21 cellular contexts compared by ENCODE assay signal in genomic region chr3:57059416-57059815, GRCh38. TPM values are rescaled to one million over a fixed set of nuclear protein-coding genes. Genes with fewer than 3 reads are reported as not detected.
DNase-seq lines count a peak whose midpoint lies in the region; ATAC-seq and TF ChIP-seq lines count a peak whose summit lies in the region.
"Had no signal": no experiment of that assay in that cellular context is flagged by ENCODE, and none has a peak within 500 bp of the region (broad histone marks: within the 10 kb centered on the region; RNA-seq: fewer than 3 reads in every experiment).

No MANE protein-coding gene starts in this region.

- no TSS peak for BruUV-seq in mammary epithelial cell (replicated peaks; lab: Mats Ljungman, UMichigan)

- in situ Hi-C loops in mammary epithelial cell (cut with MboI; ENCODE audit: low sequenced_read_pairs in 2 of 2), result no loop called here

- no peak overlapping the region for H3K27ac ChIP-seq in mammary epithelial cell (ENCODE audit: insufficient read depth, low read depth, low read length)
- H3K27ac ChIP-seq: ascending aorta, gastrocnemius medialis had no signal

- H4K20me1 ChIP-seq in mammary epithelial cell (ENCODE audit: insufficient read depth, low read length), result no peaks in the 10 kb centered on the region

- ATAC-seq in activated B cell treated with CpG ODN at 0.5 μM for 24 hours (ENCODE audit: low read depth) (peak; percentile 28), memory B cell (ENCODE audit: low read depth) (peak; percentile 29)
- ATAC-seq: gastrocnemius medialis had no signal

- no peaks in the 10 kb centered on the region for H3K79me2 ChIP-seq in mammary epithelial cell (ENCODE audit: insufficient read depth, low read length)

- no peak for TF ChIP-seq CTCF in activated B cell treated with CpG ODN at 0.5 μM for 24 hours (IDR thresholded peaks at IDR 0.05)
- TF ChIP-seq CTCF in type B pancreatic cell (conservative IDR thresholded peaks at IDR 0.05), result no peak
- no peak for TF ChIP-seq CTCF in mammary epithelial cell (conservative IDR thresholded peaks at IDR 0.05 in 1 of 2, IDR thresholded peaks at IDR 0.05 in 1 of 2; ENCODE audit: extremely low read depth in 1 of 2, insufficient read depth in 1 of 2, low read depth in 1 of 2, low read length in 2 of 2)

- no peaks in the 10 kb centered on the region for H3K36me3 ChIP-seq in MG63
- H3K36me3 ChIP-seq in mammary epithelial cell (ENCODE audit: insufficient read depth, low read length), result no peaks in the 10 kb centered on the region
- H3K36me3 ChIP-seq: ascending aorta, gastrocnemius medialis, right atrium auricular region had no signal

- H3K36me3 Mint-ChIP-seq in activated B cell treated with CpG ODN at 0.5 μM for 24 hours (ENCODE audit: low read depth), result no peaks in the 10 kb centered on the region
- H3K36me3 Mint-ChIP-seq in memory B cell, result peaks cover 3% of the 10 kb centered on the region
- no peaks in the 10 kb centered on the region for H3K36me3 Mint-ChIP-seq in type B pancreatic cell

- H3K9ac ChIP-seq in mammary epithelial cell (ENCODE audit: insufficient read depth, low read length), result no peak overlapping the region

- no peak overlapping the region for H2AFZ ChIP-seq in mammary epithelial cell (ENCODE audit: low read depth, low read length)

- H3K27me3 ChIP-seq in MG63, result no peaks in the 10 kb centered on the region
- no peaks in the 10 kb centered on the region for H3K27me3 ChIP-seq in mammary epithelial cell (ENCODE audit: insufficient read depth, low read length)
- H3K27me3 ChIP-seq: ascending aorta, gastrocnemius medialis, right atrium auricular region had no signal

- 83% methylated on average over 2 of the region's 3 CpGs for WGBS in mammary epithelial cell (ENCODE audit: low coverage, missing lambda C conversion rate)

- H3K4me3 ChIP-seq in MG63 (no peak overlapping the region), mammary epithelial cell (replicated peaks in 1 of 3; ENCODE audit: insufficient read depth in 1 of 3, low read depth in 2 of 3, low read length in 3 of 3) (no peak overlapping the region)
- H3K4me3 ChIP-seq: ascending aorta, gastrocnemius medialis, right atrium auricular region had no signal

- no peaks in the 10 kb centered on the region for H3K9me3 Mint-ChIP-seq in activated B cell treated with CpG ODN at 0.5 μM for 24 hours
- H3K9me3 Mint-ChIP-seq in memory B cell, result peaks cover 3% of the 10 kb centered on the region
- H3K9me3 Mint-ChIP-seq in type B pancreatic cell, result no peaks in the 10 kb centered on the region
- H3K9me3 Mint-ChIP-seq: activated CD4-positive, alpha-beta T cell treated with anti-CD3 and anti-CD28 coated beads, Interleukin-2, amount 10 ng/mL, durations not matched to agents 7 days and 5 days; stimulated activated naive CD8-positive, alpha-beta T cell treated with anti-CD3 and anti-CD28 coated beads, Interleukin-15, Interleukin-2, amounts not matched to agents 100 ng/mL and 50 ng/mL, for 24 hours had no signal

- H3K4me1 ChIP-seq in mammary epithelial cell (ENCODE audit: insufficient read depth, low read length), result peaks cover 30% of the 10 kb centered on the region
- H3K4me1 ChIP-seq: gastrocnemius medialis had no signal

- no peak overlapping the region for H3K4me2 ChIP-seq in mammary epithelial cell (ENCODE audit: insufficient read depth, low read depth, low read length)

- POLR2A ChIA-PET in activated B cell treated with CpG ODN at 0.5 μM for 24 hours (lab: Charles Lee), result interaction anchor here (0.7 kb wide), 1 partner anchor 64 kb away, joined by 4 read pairs; no protein-coding TSS in a partner anchor

- H3K27me3 Mint-ChIP-seq in activated B cell treated with CpG ODN at 0.5 μM for 24 hours (peaks cover 42% of the 10 kb centered on the region), memory B cell (peaks cover 18% of the 10 kb centered on the region), type B pancreatic cell (no peaks in the 10 kb centered on the region)
- H3K27me3 Mint-ChIP-seq: activated CD4-positive, alpha-beta T cell treated with anti-CD3 and anti-CD28 coated beads, Interleukin-2, amount 10 ng/mL, durations not matched to agents 7 days and 5 days had no signal

- DNase-seq in CMK (ENCODE audit: low read depth) (peak; percentile 18), MV-4-11 (lab: John Stamatoyannopoulos, UW) (peak; percentile 35), activated B cell treated with CpG ODN at 0.5 μM for 24 hours (no peak), memory B cell (ENCODE audit: low spot score in 2 of 2) (no peak), MG63 (no peak), type B pancreatic cell (ENCODE audit: extremely low spot score, unreplicated experiment) (no peak), mammary epithelial cell (no peak)
- no peak for DNase-seq in NK-92 treated with Interleukin-12 subunit alpha and Interleukin-12 subunit beta, amount 100 ng/mL, for 24 hours (lab: John Stamatoyannopoulos, UW)
- DNase-seq: activated CD4-positive, alpha-beta T cell treated with anti-CD3 and anti-CD28 coated beads, Interleukin-2, amount 10 ng/mL, durations not matched to agents 7 days and 5 days; activated CD8-positive, alpha-beta memory T cell treated with anti-CD3 and anti-CD28 coated beads, Interleukin-2, amount 50 U/mL, for 48 hours; activated naive CD4-positive, alpha-beta T cell; COR-L47; gastrocnemius medialis; GF-D8; H7; SHP77 treated with DMSO at 0.1 percent for 48 hours; T-helper 9 cell had no signal

- H3K9me3 ChIP-seq in MG63 (no peaks in the 10 kb centered on the region), mammary epithelial cell (replicated peaks; ENCODE audit: insufficient read depth, low read length) (no peaks in the 10 kb centered on the region)
- H3K9me3 ChIP-seq: ascending aorta, gastrocnemius medialis, right atrium auricular region had no signal

- H3K4me3 Mint-ChIP-seq in activated B cell treated with CpG ODN at 0.5 μM for 24 hours, result no peak overlapping the region
- H3K4me3 Mint-ChIP-seq in memory B cell, result no peak overlapping the region
- no peak overlapping the region for H3K4me3 Mint-ChIP-seq in type B pancreatic cell
- H3K4me3 Mint-ChIP-seq: activated CD4-positive, alpha-beta T cell treated with anti-CD3 and anti-CD28 coated beads, Interleukin-2, amount 10 ng/mL, durations not matched to agents 7 days and 5 days; stimulated activated naive CD8-positive, alpha-beta T cell treated with anti-CD3 and anti-CD28 coated beads, Interleukin-15, Interleukin-2, amounts not matched to agents 100 ng/mL and 50 ng/mL, for 24 hours had no signal

- H3K4me1 Mint-ChIP-seq in activated B cell treated with CpG ODN at 0.5 μM for 24 hours, result peaks cover 3% of the 10 kb centered on the region
- peaks cover 6% of the 10 kb centered on the region for H3K4me1 Mint-ChIP-seq in memory B cell
- H3K4me1 Mint-ChIP-seq in type B pancreatic cell (ENCODE audit: unreplicated experiment), result peaks cover 22% of the 10 kb centered on the region

- intact Hi-C loops in activated B cell treated with CpG ODN at 0.5 μM for 24 hours (cut with micrococcal nuclease), result no loop called here
- intact Hi-C loops in mammary epithelial cell (cut with micrococcal nuclease), result no loop called here

- CTCF ChIA-PET in activated B cell treated with CpG ODN at 0.5 μM for 24 hours (lab: Charles Lee), result no interaction called here
- CTCF ChIA-PET in mammary epithelial cell (lab: Charles Lee; ENCODE audit: low non-redundant PET), result no interaction called here

- dilution Hi-C loops in mammary epithelial cell (cut with HindIII; ENCODE audit: low sequenced_read_pairs), result loop anchor here (5.0 kb wide), 1 partner anchor 42 kb away; no protein-coding TSS in a partner anchor

- H3K27ac Mint-ChIP-seq in activated B cell treated with CpG ODN at 0.5 μM for 24 hours, result no peak overlapping the region
- H3K27ac Mint-ChIP-seq in memory B cell, result no peak overlapping the region
- H3K27ac Mint-ChIP-seq in type B pancreatic cell, result no peak overlapping the region
- H3K27ac Mint-ChIP-seq: activated CD4-positive, alpha-beta T cell treated with anti-CD3 and anti-CD28 coated beads, Interleukin-2, amount 10 ng/mL, durations not matched to agents 7 days and 5 days; stimulated activated naive CD8-positive, alpha-beta T cell treated with anti-CD3 and anti-CD28 coated beads, Interleukin-15, Interleukin-2, amounts not matched to agents 100 ng/mL and 50 ng/mL, for 24 hours had no signal

RNA-seq across cellular contexts. Expression of gene SPATA12, which starts 1.0 kb away (rescaled TPM):
- total RNA-seq in activated B cell treated with CpG ODN at 0.5 μM for 24 hours (not detected in 2 replicates), type B pancreatic cell (ENCODE audit: low replicate concordance) (not detected in 2 replicates), mammary epithelial cell (under 1 TPM in 1 of 2 donors, not detected in 1; 0.21 TPM)
- not detected in 2 replicates for total RNA-seq in MG63 (2014; rRNA removed; shearing (Covaris generic); ENCODE audit: low replicate concordance)
- polyA plus RNA-seq in mammary epithelial cell, result 0.17 TPM
- polyA minus RNA-seq in mammary epithelial cell, result not detected
- total RNA-seq: activated CD4-positive, alpha-beta T cell treated with anti-CD3 and anti-CD28 coated beads, Interleukin-2, amount 10 ng/mL, durations not matched to agents 7 days and 5 days; ascending aorta; chondrocyte; gastrocnemius medialis; right atrium auricular region had no signal

Comparison
In these comparisons a context has a peak if more than half of its experiments do, and no peak if none do; other contexts are left out.
1. DNase-seq: peak in CMK (single experiment) and MV-4-11 (single experiment); none in activated B cell treated with CpG ODN at 0.5 μM for 24 hours (single experiment), memory B cell (0 of 2), MG63 (single experiment), NK-92 treated with Interleukin-12 subunit alpha and Interleukin-12 subunit beta, amount 100 ng/mL, for 24 hours (single experiment), type B pancreatic cell (single experiment) and mammary epithelial cell (single experiment).